Comparison of ENCODE assay signal across 1 cellular context in the genomic region with DNA sequence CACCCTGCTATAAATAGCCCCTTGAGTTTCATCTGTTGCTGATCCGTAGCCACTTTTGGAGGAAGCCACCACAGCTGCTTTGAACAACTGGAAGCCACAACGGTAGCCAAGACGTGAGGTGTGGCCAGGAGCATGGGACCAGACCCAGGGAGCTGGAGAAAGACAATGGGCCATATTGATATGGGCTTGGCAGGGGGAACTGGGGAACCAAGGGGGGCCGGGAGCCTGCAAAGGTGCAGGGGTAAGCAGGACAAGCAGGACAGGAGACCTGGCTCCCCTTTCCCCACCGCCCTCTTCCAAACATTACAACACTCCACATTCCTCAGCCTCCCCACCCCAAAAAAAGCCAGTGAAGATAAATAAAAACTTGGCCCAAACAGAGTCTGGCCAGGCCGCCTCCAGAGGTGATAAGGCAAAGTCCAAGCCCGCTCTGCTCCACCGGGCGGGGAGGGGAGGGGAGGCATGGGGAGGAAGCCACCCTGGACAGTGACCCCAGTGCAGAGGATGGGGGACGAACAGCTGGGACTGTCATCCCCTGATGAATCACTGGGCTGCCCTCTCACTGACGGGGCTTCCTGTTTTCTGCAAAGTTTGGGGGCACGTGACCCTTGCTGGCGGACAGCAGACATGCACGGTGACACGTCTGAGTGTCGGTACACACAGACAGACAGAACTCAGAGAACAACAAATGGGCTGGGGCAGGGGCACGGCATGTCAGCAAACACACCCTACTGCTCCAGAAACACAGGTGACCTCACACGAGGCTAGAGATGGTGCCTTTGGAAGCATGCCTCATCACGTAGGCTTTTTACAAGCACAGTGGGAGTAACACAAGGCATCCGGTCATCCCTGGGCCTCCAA.
TF ChIP-seq lines count a peak whose summit lies in the region.

No MANE protein-coding gene starts in this region.

TF ChIP-seq in HepG2, 621 proteins besides CTCF, POLR2A, EP300 and RAD21 (continued from another document and continues in another):
- TF ChIP-seq, protein P1, sequence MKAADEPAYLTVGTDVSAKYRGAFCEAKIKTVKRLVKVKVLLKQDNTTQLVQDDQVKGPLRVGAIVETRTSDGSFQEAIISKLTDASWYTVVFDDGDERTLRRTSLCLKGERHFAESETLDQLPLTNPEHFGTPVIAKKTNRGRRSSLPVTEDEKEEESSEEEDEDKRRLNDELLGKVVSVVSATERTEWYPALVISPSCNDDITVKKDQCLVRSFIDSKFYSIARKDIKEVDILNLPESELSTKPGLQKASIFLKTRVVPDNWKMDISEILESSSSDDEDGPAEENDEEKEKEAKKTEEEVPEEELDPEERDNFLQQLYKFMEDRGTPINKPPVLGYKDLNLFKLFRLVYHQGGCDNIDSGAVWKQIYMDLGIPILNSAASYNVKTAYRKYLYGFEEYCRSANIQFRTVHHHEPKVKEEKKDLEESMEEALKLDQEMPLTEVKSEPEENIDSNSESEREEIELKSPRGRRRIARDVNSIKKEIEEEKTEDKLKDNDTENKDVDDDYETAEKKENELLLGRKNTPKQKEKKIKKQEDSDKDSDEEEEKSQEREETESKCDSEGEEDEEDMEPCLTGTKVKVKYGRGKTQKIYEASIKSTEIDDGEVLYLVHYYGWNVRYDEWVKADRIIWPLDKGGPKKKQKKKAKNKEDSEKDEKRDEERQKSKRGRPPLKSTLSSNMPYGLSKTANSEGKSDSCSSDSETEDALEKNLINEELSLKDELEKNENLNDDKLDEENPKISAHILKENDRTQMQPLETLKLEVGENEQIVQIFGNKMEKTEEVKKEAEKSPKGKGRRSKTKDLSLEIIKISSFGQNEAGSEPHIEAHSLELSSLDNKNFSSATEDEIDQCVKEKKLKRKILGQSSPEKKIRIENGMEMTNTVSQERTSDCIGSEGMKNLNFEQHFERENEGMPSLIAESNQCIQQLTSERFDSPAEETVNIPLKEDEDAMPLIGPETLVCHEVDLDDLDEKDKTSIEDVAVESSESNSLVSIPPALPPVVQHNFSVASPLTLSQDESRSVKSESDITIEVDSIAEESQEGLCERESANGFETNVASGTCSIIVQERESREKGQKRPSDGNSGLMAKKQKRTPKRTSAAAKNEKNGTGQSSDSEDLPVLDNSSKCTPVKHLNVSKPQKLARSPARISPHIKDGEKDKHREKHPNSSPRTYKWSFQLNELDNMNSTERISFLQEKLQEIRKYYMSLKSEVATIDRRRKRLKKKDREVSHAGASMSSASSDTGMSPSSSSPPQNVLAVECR (CRISPR knock-in tag; IDR thresholded peaks at IDR 0.05; ENCODE audit: borderline replicate concordance), result peak; percentile 95
- TF ChIP-seq ZKSCAN5 (CRISPR knock-in tag; IDR thresholded peaks at IDR 0.05) (no peak), ZNF557 (CRISPR knock-in tag; IDR thresholded peaks at IDR 0.05) (peak; percentile 93), NR2C2 (CRISPR knock-in tag; IDR thresholded peaks at IDR 0.05; ENCODE audit: borderline replicate concordance) (peak; percentile 92), KDM6A (CRISPR knock-in tag; IDR thresholded peaks at IDR 0.05; ENCODE audit: low read depth) (peak; percentile 94), GTF2F1 (IDR thresholded peaks at IDR 0.05; ENCODE audit: low read length) (0 out of 2 replicates have a peak, but pooled peaks have one; percentile 17), RNF2 (conservative IDR thresholded peaks at IDR 0.05; ENCODE audit: low read depth) (peak; percentile 80; the same call in 1 of the 2 replicates), HDAC1 (CRISPR knock-in tag; IDR thresholded peaks at IDR 0.05) (peak; percentile 99), ZNF430 (CRISPR knock-in tag; IDR thresholded peaks at IDR 0.05) (peak; percentile 99), KDM3A (CRISPR knock-in tag; IDR thresholded peaks at IDR 0.05; ENCODE audit: low read depth) (peak; percentile 98), REL (CRISPR knock-in tag; conservative IDR thresholded peaks at IDR 0.05) (peak; percentile 86; the same call in 1 of the 2 replicates), MAFF (IDR thresholded peaks at IDR 0.05; ENCODE audit: low read depth, low read length) (peak; percentile 42; the same call in 1 of the 2 replicates), ZNF143 (CRISPR knock-in tag; IDR thresholded peaks at IDR 0.05) (peak; percentile 58; the same call in 1 of the 2 replicates), ARHGAP35 (CRISPR knock-in tag; IDR thresholded peaks at IDR 0.05; ENCODE audit: borderline replicate concordance) (peak; percentile 78; the same call in 1 of the 2 replicates), ZSCAN9 (CRISPR knock-in tag; IDR thresholded peaks at IDR 0.05; ENCODE audit: borderline replicate concordance) (peak; percentile 95), ATF7 (IDR thresholded peaks at IDR 0.05) (peak; percentile 73), ATF7 (CRISPR knock-in tag; IDR thresholded peaks at IDR 0.05) (peak; percentile 99), ZNF709 (CRISPR knock-in tag; IDR thresholded peaks at IDR 0.05) (peak; percentile 90; the same call in 1 of the 2 replicates), ZNF251 (CRISPR knock-in tag; IDR thresholded peaks at IDR 0.05) (0 out of 2 replicates have a peak, but pooled peaks have one; percentile 36), ZNF780A (CRISPR knock-in tag; IDR thresholded peaks at IDR 0.05) (peak; percentile 96; the same call in 1 of the 2 replicates), ZC3H4 (CRISPR knock-in tag; IDR thresholded peaks at IDR 0.05; ENCODE audit: borderline replicate concordance) (peak; percentile 71), MIER2 (CRISPR knock-in tag; IDR thresholded peaks at IDR 0.05) (peak; percentile 85; the same call in 1 of the 2 replicates), FOXO1 (CRISPR knock-in tag; IDR thresholded peaks at IDR 0.05) (peak; percentile 100), ZNF605 (CRISPR knock-in tag; IDR thresholded peaks at IDR 0.05) (peak; percentile 99), JARID2 (CRISPR knock-in tag; IDR thresholded peaks at IDR 0.05; ENCODE audit: insufficient replicate concordance) (peak; percentile 58), MED13 (CRISPR knock-in tag; IDR thresholded peaks at IDR 0.05) (peak; percentile 54), NKX3-1 (CRISPR knock-in tag; IDR thresholded peaks at IDR 0.05) (peak; percentile 90; the same call in 1 of the 2 replicates), HIVEP1 (CRISPR knock-in tag; IDR thresholded peaks at IDR 0.05) (peak; percentile 99), ZNF83 (CRISPR knock-in tag; IDR thresholded peaks at IDR 0.05; ENCODE audit: borderline replicate concordance) (no peak), ZNF766 (CRISPR knock-in tag; IDR thresholded peaks at IDR 0.05; ENCODE audit: borderline replicate concordance) (0 out of 2 replicates have a peak, but pooled peaks have one; percentile 88), ZNF713 (CRISPR knock-in tag; IDR thresholded peaks at IDR 0.05) (peak; percentile 83; the same call in 1 of the 2 replicates), HOXA5 (CRISPR knock-in tag; IDR thresholded peaks at IDR 0.05) (peak; percentile 98), CBX5 (CRISPR knock-in tag; IDR thresholded peaks at IDR 0.05; ENCODE audit: borderline replicate concordance) (peak; percentile 97), NFIC (IDR thresholded peaks at IDR 0.05; ENCODE audit: low read length) (peak; percentile 81), ZNF564 (CRISPR knock-in tag; IDR thresholded peaks at IDR 0.05) (peak; percentile 94), ZNF207 (IDR thresholded peaks at IDR 0.05; ENCODE audit: borderline replicate concordance) (no peak), ZNF777 (CRISPR knock-in tag; IDR thresholded peaks at IDR 0.05) (peak; percentile 78), ZNF260 (CRISPR knock-in tag; IDR thresholded peaks at IDR 0.05; ENCODE audit: borderline replicate concordance, low read depth) (no peak), FLYWCH1 (CRISPR knock-in tag; IDR thresholded peaks at IDR 0.05) (0 out of 2 replicates have a peak, but pooled peaks have one; percentile 81)
- TF ChIP-seq, protein P2, sequence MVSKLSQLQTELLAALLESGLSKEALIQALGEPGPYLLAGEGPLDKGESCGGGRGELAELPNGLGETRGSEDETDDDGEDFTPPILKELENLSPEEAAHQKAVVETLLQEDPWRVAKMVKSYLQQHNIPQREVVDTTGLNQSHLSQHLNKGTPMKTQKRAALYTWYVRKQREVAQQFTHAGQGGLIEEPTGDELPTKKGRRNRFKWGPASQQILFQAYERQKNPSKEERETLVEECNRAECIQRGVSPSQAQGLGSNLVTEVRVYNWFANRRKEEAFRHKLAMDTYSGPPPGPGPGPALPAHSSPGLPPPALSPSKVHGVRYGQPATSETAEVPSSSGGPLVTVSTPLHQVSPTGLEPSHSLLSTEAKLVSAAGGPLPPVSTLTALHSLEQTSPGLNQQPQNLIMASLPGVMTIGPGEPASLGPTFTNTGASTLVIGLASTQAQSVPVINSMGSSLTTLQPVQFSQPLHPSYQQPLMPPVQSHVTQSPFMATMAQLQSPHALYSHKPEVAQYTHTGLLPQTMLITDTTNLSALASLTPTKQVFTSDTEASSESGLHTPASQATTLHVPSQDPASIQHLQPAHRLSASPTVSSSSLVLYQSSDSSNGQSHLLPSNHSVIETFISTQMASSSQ (IDR thresholded peaks at IDR 0.05; ENCODE audit: low read depth), result peak; percentile 77
- TF ChIP-seq, protein P2 (CRISPR knock-in tag; IDR thresholded peaks at IDR 0.05; ENCODE audit: borderline replicate concordance), result peak; percentile 94
- TF ChIP-seq, protein P3, sequence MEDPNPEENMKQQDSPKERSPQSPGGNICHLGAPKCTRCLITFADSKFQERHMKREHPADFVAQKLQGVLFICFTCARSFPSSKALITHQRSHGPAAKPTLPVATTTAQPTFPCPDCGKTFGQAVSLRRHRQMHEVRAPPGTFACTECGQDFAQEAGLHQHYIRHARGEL (CRISPR knock-in tag; IDR thresholded peaks at IDR 0.05), result no peak
- TF ChIP-seq, protein P4, sequence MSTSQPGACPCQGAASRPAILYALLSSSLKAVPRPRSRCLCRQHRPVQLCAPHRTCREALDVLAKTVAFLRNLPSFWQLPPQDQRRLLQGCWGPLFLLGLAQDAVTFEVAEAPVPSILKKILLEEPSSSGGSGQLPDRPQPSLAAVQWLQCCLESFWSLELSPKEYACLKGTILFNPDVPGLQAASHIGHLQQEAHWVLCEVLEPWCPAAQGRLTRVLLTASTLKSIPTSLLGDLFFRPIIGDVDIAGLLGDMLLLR (CRISPR knock-in tag; IDR thresholded peaks at IDR 0.05), result peak; percentile 71; the same call in 1 of the 2 replicates
- TF ChIP-seq, protein P5, sequence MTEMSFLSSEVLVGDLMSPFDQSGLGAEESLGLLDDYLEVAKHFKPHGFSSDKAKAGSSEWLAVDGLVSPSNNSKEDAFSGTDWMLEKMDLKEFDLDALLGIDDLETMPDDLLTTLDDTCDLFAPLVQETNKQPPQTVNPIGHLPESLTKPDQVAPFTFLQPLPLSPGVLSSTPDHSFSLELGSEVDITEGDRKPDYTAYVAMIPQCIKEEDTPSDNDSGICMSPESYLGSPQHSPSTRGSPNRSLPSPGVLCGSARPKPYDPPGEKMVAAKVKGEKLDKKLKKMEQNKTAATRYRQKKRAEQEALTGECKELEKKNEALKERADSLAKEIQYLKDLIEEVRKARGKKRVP (CRISPR knock-in tag; IDR thresholded peaks at IDR 0.05), result no peak; a peak in 1 of 4 replicates
- TF ChIP-seq, protein P6, sequence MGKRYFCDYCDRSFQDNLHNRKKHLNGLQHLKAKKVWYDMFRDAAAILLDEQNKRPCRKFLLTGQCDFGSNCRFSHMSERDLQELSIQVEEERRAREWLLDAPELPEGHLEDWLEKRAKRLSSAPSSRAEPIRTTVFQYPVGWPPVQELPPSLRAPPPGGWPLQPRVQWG (CRISPR knock-in tag; IDR thresholded peaks at IDR 0.05; ENCODE audit: borderline replicate concordance, low read depth), result no peak
- TF ChIP-seq, protein P7, sequence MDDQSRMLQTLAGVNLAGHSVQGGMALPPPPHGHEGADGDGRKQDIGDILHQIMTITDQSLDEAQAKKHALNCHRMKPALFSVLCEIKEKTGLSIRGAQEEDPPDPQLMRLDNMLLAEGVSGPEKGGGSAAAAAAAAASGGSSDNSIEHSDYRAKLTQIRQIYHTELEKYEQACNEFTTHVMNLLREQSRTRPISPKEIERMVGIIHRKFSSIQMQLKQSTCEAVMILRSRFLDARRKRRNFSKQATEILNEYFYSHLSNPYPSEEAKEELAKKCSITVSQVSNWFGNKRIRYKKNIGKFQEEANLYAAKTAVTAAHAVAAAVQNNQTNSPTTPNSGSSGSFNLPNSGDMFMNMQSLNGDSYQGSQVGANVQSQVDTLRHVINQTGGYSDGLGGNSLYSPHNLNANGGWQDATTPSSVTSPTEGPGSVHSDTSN (CRISPR knock-in tag; IDR thresholded peaks at IDR 0.05; ENCODE audit: borderline replicate concordance), result no peak
- TF ChIP-seq, protein P8, sequence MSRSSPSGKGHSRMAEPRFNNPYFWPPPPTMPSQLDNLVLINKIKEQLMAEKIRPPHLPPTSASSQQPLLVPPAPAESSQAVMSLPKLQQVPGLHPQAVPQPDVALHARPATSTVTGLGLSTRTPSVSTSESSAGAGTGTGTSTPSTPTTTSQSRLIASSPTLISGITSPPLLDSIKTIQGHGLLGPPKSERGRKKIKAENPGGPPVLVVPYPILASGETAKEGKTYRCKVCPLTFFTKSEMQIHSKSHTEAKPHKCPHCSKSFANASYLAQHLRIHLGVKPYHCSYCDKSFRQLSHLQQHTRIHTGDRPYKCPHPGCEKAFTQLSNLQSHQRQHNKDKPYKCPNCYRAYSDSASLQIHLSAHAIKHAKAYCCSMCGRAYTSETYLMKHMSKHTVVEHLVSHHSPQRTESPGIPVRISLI (CRISPR knock-in tag; IDR thresholded peaks at IDR 0.05; ENCODE audit: borderline replicate concordance), result peak; percentile 96
- TF ChIP-seq, protein P9, sequence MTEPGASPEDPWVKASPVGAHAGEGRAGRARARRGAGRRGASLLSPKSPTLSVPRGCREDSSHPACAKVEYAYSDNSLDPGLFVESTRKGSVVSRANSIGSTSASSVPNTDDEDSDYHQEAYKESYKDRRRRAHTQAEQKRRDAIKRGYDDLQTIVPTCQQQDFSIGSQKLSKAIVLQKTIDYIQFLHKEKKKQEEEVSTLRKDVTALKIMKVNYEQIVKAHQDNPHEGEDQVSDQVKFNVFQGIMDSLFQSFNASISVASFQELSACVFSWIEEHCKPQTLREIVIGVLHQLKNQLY (CRISPR knock-in tag; IDR thresholded peaks at IDR 0.05), result peak; percentile 98
- TF ChIP-seq, protein P10, sequence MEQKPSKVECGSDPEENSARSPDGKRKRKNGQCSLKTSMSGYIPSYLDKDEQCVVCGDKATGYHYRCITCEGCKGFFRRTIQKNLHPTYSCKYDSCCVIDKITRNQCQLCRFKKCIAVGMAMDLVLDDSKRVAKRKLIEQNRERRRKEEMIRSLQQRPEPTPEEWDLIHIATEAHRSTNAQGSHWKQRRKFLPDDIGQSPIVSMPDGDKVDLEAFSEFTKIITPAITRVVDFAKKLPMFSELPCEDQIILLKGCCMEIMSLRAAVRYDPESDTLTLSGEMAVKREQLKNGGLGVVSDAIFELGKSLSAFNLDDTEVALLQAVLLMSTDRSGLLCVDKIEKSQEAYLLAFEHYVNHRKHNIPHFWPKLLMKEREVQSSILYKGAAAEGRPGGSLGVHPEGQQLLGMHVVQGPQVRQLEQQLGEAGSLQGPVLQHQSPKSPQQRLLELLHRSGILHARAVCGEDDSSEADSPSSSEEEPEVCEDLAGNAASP (CRISPR knock-in tag; IDR thresholded peaks at IDR 0.05; ENCODE audit: borderline replicate concordance), result peak; percentile 97
